ENCODE assay signal across 7 cellular contexts in the genomic region with DNA sequence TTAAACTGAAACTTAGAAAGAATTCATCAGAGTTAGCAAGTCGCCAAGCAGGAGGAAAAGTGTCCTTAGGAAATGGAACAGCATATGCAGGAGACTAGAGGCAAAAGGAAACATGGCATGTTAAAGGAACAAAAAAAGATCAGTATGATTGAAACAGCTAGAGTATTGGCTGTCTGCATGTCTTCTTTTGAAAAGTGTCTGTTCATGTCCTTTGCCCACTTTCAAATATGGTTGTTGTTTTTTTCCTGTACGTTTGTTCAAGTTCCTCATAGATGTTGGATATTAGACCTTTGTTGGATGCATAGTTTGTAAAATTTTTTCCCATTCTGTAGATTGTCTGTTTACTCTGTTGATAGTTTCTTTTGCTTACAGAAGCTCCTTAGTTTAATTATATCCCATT.
"Had no signal": no experiment of that assay in that cellular context is flagged by ENCODE, and none has a peak within 500 bp of the region (broad histone marks: within the 10 kb centered on the region; RNA-seq: fewer than 3 reads in every experiment).

No MANE protein-coding gene starts in this region.

- H3K4me1 Mint-ChIP-seq: IgD-negative memory B cell had no signal

- DNase-seq: IMR-90, KBM-7, KG1 had no signal

- H3K4me3 Mint-ChIP-seq: IgD-negative memory B cell had no signal

- FAIRE-seq: HepG2, HTR-8/SVneo, K562 had no signal

- ATAC-seq: HepG2, K562 had no signal

- H3K36me3 Mint-ChIP-seq: IgD-negative memory B cell had no signal

- H3K27ac Mint-ChIP-seq: IgD-negative memory B cell had no signal
